10 cellular contexts compared by ENCODE assay signal in genomic region chr1:27569506-27570382, GRCh38. TPM values are rescaled to one million over a fixed set of nuclear protein-coding genes. Genes with fewer than 3 reads are reported as not detected.
DNase-seq lines count a peak whose midpoint lies in the region; ATAC-seq and TF ChIP-seq lines count a peak whose summit lies in the region.
"Had no signal": no experiment of that assay in that cellular context is flagged by ENCODE, and none has a peak within 500 bp of the region (broad histone marks: within the 10 kb centered on the region; RNA-seq: fewer than 3 reads in every experiment).

No MANE protein-coding gene starts in this region.

- H3K9ac ChIP-seq in trophoblast cell (ENCODE audit: low read length): no peak overlapping the region

- peaks cover 5 to 10% of the 10 kb centered on the region in 2 experiments for H3K36me3 ChIP-seq in trophoblast cell (ENCODE audit: control insufficient read depth in 1 of 2, insufficient read depth in 2 of 2, low read length in 2 of 2)

- DNase-seq in COLO668 (lab: John Stamatoyannopoulos, UW; ENCODE audit: unreplicated experiment) (peak; percentile 47), T-helper 17 cell (no peak), glutamatergic neuron (no peak), trophoblast cell (peak in 1 of 2 donors; percentile 8), occipital lobe (lab: John Stamatoyannopoulos, UW) (no peak), GM13977 (ENCODE audit: low spot score) (no peak), omental fat pad (ENCODE audit: low spot score) (no peak)
- DNase-seq: activated naive CD4-positive, alpha-beta T cell; SHP77 had no signal

- H3K9me3 ChIP-seq in T-helper 17 cell (ENCODE audit: control insufficient read depth, low read length, poor library complexity, severe bottlenecking): no peaks in the 10 kb centered on the region
- no peaks in the 10 kb centered on the region for H3K9me3 ChIP-seq in trophoblast cell (ENCODE audit: insufficient read depth, low read depth, low read length)

- no CpG with 5 or more reads among the region's 15 CpGs for WGBS in trophoblast cell (ENCODE audit: extremely low coverage, insufficient coverage, insufficient read length)

- H3K4me3 Mint-ChIP-seq in T-helper 17 cell (peak overlapping the region; percentile 85), glutamatergic neuron (ENCODE audit: unreplicated experiment) (peak overlapping the region; percentile 68)

- in situ Hi-C loops in GM13977 (cut with MboI; ENCODE audit: low pct_unique_long_range_greater_than_20kb, low sequenced_read_pairs, unreplicated experiment): no loop called here

- peak overlapping the region; percentile 90 for H2AK5ac ChIP-seq in trophoblast cell (ENCODE audit: low read length)

- H3K23ac ChIP-seq in trophoblast cell (ENCODE audit: low read length): no peak overlapping the region

- ATAC-seq in T-helper 17 cell (no peak), GM19452 (IDR thresholded peaks at IDR 0.05; ENCODE audit: unreplicated experiment) (no peak), omental fat pad (ENCODE audit: low FRiP score) (no peak)

- H3K4me3 ChIP-seq in trophoblast cell (ENCODE audit: low read depth, low read length): no peak overlapping the region

- peak overlapping the region; percentile 93 for H3K18ac ChIP-seq in trophoblast cell (ENCODE audit: low read length)

- peak overlapping the region; percentile 93 for H3K14ac ChIP-seq in trophoblast cell (ENCODE audit: low read length)

- H3K27ac ChIP-seq in trophoblast cell (ENCODE audit: low read depth, low read length): peak overlapping the region; percentile 99

- H4K91ac ChIP-seq in trophoblast cell (ENCODE audit: low read depth, low read length): peak overlapping the region; percentile 100

- peaks cover 9% of the 10 kb centered on the region for H3K9me3 Mint-ChIP-seq in glutamatergic neuron (ENCODE audit: unreplicated experiment)

- peak overlapping the region; percentile 95 for H2BK12ac ChIP-seq in trophoblast cell (ENCODE audit: low read length)

- peaks cover 91% of the 10 kb centered on the region for H3K79me1 ChIP-seq in trophoblast cell (ENCODE audit: low read length)

- peaks cover 2% of the 10 kb centered on the region for H3K36me3 Mint-ChIP-seq in T-helper 17 cell (ENCODE audit: low read depth)
- H3K36me3 Mint-ChIP-seq in glutamatergic neuron (ENCODE audit: unreplicated experiment): no peaks in the 10 kb centered on the region

- H3K4ac ChIP-seq in trophoblast cell (ENCODE audit: low read depth, low read length): peak overlapping the region; percentile 91

- peak overlapping the region; percentile 99 for H2BK120ac ChIP-seq in trophoblast cell (ENCODE audit: insufficient read depth, low read length, poor library complexity)

- H4K12ac ChIP-seq in trophoblast cell (ENCODE audit: low read depth, low read length): no peak overlapping the region

- peaks cover 49% of the 10 kb centered on the region for H3K79me2 ChIP-seq in trophoblast cell (ENCODE audit: control insufficient read depth, insufficient read depth, low read length, poor library complexity)

- peak overlapping the region; percentile 77 for H3K27ac Mint-ChIP-seq in T-helper 17 cell
- peak overlapping the region; percentile 69 for H3K27ac Mint-ChIP-seq in glutamatergic neuron (ENCODE audit: unreplicated experiment)

- peak overlapping the region; percentile 72 for H2AFZ ChIP-seq in trophoblast cell (ENCODE audit: insufficient read depth, low read length, poor library complexity)

- peak overlapping the region; percentile 89 for H4K8ac ChIP-seq in trophoblast cell (ENCODE audit: low read depth, low read length)

- H3K4me1 Mint-ChIP-seq in T-helper 17 cell: peaks cover 38% of the 10 kb centered on the region
- peaks cover 73% of the 10 kb centered on the region for H3K4me1 Mint-ChIP-seq in glutamatergic neuron (ENCODE audit: low read depth, unreplicated experiment)

- H3K4me2 ChIP-seq in trophoblast cell (ENCODE audit: low read length): peak overlapping the region; percentile 74

- peaks cover 83 to 91% of the 10 kb centered on the region in 2 experiments for H3K4me1 ChIP-seq in trophoblast cell (ENCODE audit: control insufficient read depth in 1 of 2, insufficient read depth in 2 of 2, low read length in 2 of 2)

- no peaks in the 10 kb centered on the region for H3K27me3 ChIP-seq in trophoblast cell (ENCODE audit: insufficient read depth, low read length)

- no peaks in the 10 kb centered on the region for H3K27me3 Mint-ChIP-seq in T-helper 17 cell
- H3K27me3 Mint-ChIP-seq in glutamatergic neuron (ENCODE audit: unreplicated experiment): peaks cover 25% of the 10 kb centered on the region

- TF ChIP-seq CTCF in glutamatergic neuron (IDR thresholded peaks at IDR 0.05; ENCODE audit: partially characterized antibody, unreplicated experiment) (no peak), GM13977 (IDR thresholded peaks at IDR 0.05; ENCODE audit: extremely low read depth, insufficient read depth, missing control alignments) (no peak), omental fat pad (IDR thresholded peaks at IDR 0.05) (no peak)

- peak overlapping the region; percentile 99 for H2BK5ac ChIP-seq in trophoblast cell (ENCODE audit: low read depth, low read length, poor library complexity)

RNA-seq across cellular contexts. Expression of gene AHDC1, which starts 34.2 kb away (rescaled TPM):
- total RNA-seq in T-helper 17 cell (10 to 100 TPM; 15.9 to 18.7 TPM), glutamatergic neuron (ENCODE audit: unreplicated experiment) (131 TPM), occipital lobe (11.9 TPM), omental fat pad (10 to 100 TPM in 1 of 4 donors, 1 to 10 TPM in 3; 7.5 to 12.9 (median 8.2) TPM)
- polyA plus RNA-seq in trophoblast cell (2013): 37.4 and 37.5 TPM in 2 replicates
